ENCODE assay signal across 10 cellular contexts in the genomic region with DNA sequence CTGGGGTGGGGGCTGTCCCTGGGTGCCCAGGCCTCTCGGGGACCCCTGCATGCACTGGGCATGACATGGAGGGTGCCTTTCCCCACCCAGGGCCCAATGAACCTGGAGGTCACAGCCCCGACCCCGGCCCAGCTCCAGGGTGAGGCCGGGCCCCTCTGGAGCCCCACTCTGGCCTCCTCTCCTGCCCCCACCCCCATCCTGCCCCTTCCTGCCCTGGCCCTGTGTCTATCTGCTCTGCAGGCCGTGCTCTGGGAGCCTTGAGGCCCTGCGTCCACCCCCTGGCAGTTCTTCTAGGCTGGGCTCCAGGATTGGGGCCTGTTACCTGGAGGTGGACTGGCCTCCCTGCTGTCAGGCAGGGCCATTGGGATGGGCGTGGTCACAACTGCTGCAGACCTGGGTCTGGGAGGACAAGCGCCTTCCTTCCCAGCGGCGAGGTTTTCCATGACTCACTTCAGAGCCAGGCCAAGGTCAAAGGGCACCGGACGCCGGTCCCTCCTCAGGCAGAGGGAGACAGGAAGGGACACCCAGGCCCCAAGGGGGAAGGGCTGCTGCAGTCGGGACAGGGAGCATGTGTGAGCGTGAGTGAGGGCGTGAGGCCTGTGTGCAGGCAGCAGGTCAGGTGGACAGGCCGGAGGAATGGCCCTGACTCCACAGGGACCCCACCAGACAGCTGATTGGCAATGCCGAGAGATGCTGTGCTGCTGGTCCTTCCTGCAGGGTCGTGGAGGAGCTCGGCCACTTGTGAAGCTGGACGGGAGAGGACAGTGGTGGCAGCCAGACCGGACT. TPM values are rescaled to one million over a fixed set of nuclear protein-coding genes. Genes with fewer than 3 reads are reported as not detected.
A peak's percentile ranks its signal among the peaks of the same experiment; 100 is the strongest.
DNase-seq lines count a peak whose midpoint lies in the region; ATAC-seq and TF ChIP-seq lines count a peak whose summit lies in the region.
"Had no signal": no experiment of that assay in that cellular context is flagged by ENCODE, and none has a peak within 500 bp of the region (broad histone marks: within the 10 kb centered on the region; RNA-seq: fewer than 3 reads in every experiment).

No MANE protein-coding gene starts in this region.

- no peak overlapping the region for H3K4me3 Mint-ChIP-seq in WTC11
- no peak overlapping the region for H3K4me3 Mint-ChIP-seq in stimulated activated effector memory CD8-positive, alpha-beta T cell treated with anti-CD3 and anti-CD28 coated beads, Interleukin-12 subunit alpha, Interleukin-12 subunit beta, amount 100 ng/mL, for 72 hours
- H3K4me3 Mint-ChIP-seq: immature natural killer cell had no signal

- peaks cover 4% of the 10 kb centered on the region; the same call in 1 of the 2 replicates for H3K27me3 Mint-ChIP-seq in WTC11 (ENCODE audit: low read depth)

- CTCF ChIA-PET in WTC11 (lab: Charles Lee): no interaction called here

- peak; percentile 95 for DNase-seq in EL
- no peak for DNase-seq in WTC11 (ENCODE audit: low spot score)
- peak; percentile 90 for DNase-seq in left cardiac atrium
- DNase-seq in posterior vena cava (ENCODE audit: low spot score): peak; percentile 90
- no peak for DNase-seq in NCI-H1436 (lab: John Stamatoyannopoulos, UW)
- DNase-seq in stimulated activated effector memory CD8-positive, alpha-beta T cell treated with anti-CD3 and anti-CD28 coated beads, Interleukin-12 subunit alpha, Interleukin-12 subunit beta, amount 100 ng/mL, for 72 hours (ENCODE audit: low spot score in 2 of 2): no peak
- no peak for DNase-seq in kidney glomerular epithelial cell (lab: John Stamatoyannopoulos, UW)
- DNase-seq in DMS153 (lab: John Stamatoyannopoulos, UW): no peak
- DNase-seq: DMS79 treated with DMSO at 0.1 percent for 48 hours, immature natural killer cell had no signal

- H3K27ac Mint-ChIP-seq in WTC11: no peak overlapping the region
- H3K27ac Mint-ChIP-seq in stimulated activated effector memory CD8-positive, alpha-beta T cell treated with anti-CD3 and anti-CD28 coated beads, Interleukin-12 subunit alpha, Interleukin-12 subunit beta, amount 100 ng/mL, for 72 hours: no peak overlapping the region

- no peaks in the 10 kb centered on the region for H3K9me3 Mint-ChIP-seq in WTC11
- H3K9me3 Mint-ChIP-seq in stimulated activated effector memory CD8-positive, alpha-beta T cell treated with anti-CD3 and anti-CD28 coated beads, Interleukin-12 subunit alpha, Interleukin-12 subunit beta, amount 100 ng/mL, for 72 hours: no peaks in the 10 kb centered on the region
- H3K9me3 Mint-ChIP-seq: immature natural killer cell had no signal

- ATAC-seq in WTC11 (no peak), left cardiac atrium (peak; percentile 50 to 71)
- ATAC-seq in stimulated activated effector memory CD8-positive, alpha-beta T cell treated with anti-CD3 and anti-CD28 coated beads, Interleukin-12 subunit alpha, Interleukin-12 subunit beta, amount 100 ng/mL, for 72 hours: no peak

- intact Hi-C loops in left cardiac atrium (cut with DNase I): loop anchor here in 1 of 2 donors (5.0 kb wide), 1 partner anchor 39 kb away; no protein-coding TSS in a partner anchor
- intact Hi-C loops in posterior vena cava (cut with DNase I): no loop called here

- H3K36me3 Mint-ChIP-seq in WTC11: no peaks in the 10 kb centered on the region
- no peaks in the 10 kb centered on the region for H3K36me3 Mint-ChIP-seq in stimulated activated effector memory CD8-positive, alpha-beta T cell treated with anti-CD3 and anti-CD28 coated beads, Interleukin-12 subunit alpha, Interleukin-12 subunit beta, amount 100 ng/mL, for 72 hours
- H3K36me3 Mint-ChIP-seq: immature natural killer cell had no signal

- POLR2A ChIA-PET in WTC11 (lab: Charles Lee): no interaction called here

- peaks cover 11% of the 10 kb centered on the region for H3K4me1 Mint-ChIP-seq in WTC11
- peaks cover 9% of the 10 kb centered on the region for H3K4me1 Mint-ChIP-seq in stimulated activated effector memory CD8-positive, alpha-beta T cell treated with anti-CD3 and anti-CD28 coated beads, Interleukin-12 subunit alpha, Interleukin-12 subunit beta, amount 100 ng/mL, for 72 hours
- H3K4me1 Mint-ChIP-seq: immature natural killer cell had no signal

- no peak for TF ChIP-seq CTCF in WTC11 (IDR thresholded peaks at IDR 0.05)

TF ChIP-seq in WTC11, 78 proteins besides CTCF, POLR2A, EP300 and RAD21:
- TF ChIP-seq ZNF121 (CRISPR knock-in tag; IDR thresholded peaks at IDR 0.05): no peak
- no peak for TF ChIP-seq ZNF532 (CRISPR knock-in tag; IDR thresholded peaks at IDR 0.05; ENCODE audit: borderline replicate concordance)
- TF ChIP-seq ZNF671 (CRISPR knock-in tag; IDR thresholded peaks at IDR 0.05): no peak
- TF ChIP-seq PREB (CRISPR knock-in tag; IDR thresholded peaks at IDR 0.05; ENCODE audit: borderline replicate concordance): no peak
- TF ChIP-seq, protein P1, sequence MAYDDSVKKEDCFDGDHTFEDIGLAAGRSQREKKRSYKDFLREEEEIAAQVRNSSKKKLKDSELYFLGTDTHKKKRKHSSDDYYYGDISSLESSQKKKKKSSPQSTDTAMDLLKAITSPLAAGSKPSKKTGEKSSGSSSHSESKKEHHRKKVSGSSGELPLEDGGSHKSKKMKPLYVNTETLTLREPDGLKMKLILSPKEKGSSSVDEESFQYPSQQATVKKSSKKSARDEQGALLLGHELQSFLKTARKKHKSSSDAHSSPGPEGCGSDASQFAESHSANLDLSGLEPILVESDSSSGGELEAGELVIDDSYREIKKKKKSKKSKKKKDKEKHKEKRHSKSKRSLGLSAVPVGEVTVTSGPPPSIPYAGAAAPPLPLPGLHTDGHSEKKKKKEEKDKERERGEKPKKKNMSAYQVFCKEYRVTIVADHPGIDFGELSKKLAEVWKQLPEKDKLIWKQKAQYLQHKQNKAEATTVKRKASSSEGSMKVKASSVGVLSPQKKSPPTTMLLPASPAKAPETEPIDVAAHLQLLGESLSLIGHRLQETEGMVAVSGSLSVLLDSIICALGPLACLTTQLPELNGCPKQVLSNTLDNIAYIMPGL (CRISPR knock-in tag; IDR thresholded peaks at IDR 0.05): no peak
- TF ChIP-seq GABPB1 (CRISPR knock-in tag; IDR thresholded peaks at IDR 0.05): 0 out of 2 replicates have a peak, but pooled peaks have one; percentile 52

RNA-seq across cellular contexts. Expression of gene POFUT2, which starts 31.1 kb away (rescaled TPM):
- total RNA-seq in WTC11 (2021) (37.1 to 41.4 TPM (median 39.7 TPM) in 3 replicates), left cardiac atrium (10 to 100 TPM; 18.1 to 20.3 TPM), posterior vena cava (10 to 100 TPM; 27.1 to 27.4 TPM)

Comparison
In these comparisons a context has a peak if more than half of its experiments do, and no peak if none do; other contexts are left out.
1. DNase-seq: peak in EL (single experiment), left cardiac atrium (single experiment) and posterior vena cava (single experiment); none in WTC11 (single experiment), NCI-H1436 (single experiment), stimulated activated effector memory CD8-positive, alpha-beta T cell treated with anti-CD3 and anti-CD28 coated beads, Interleukin-12 subunit alpha, Interleukin-12 subunit beta, amount 100 ng/mL, for 72 hours (0 of 2), kidney glomerular epithelial cell (single experiment) and DMS153 (single experiment).
2. ATAC-seq: peak in left cardiac atrium (2 of 2); none in WTC11 (single experiment) and stimulated activated effector memory CD8-positive, alpha-beta T cell treated with anti-CD3 and anti-CD28 coated beads, Interleukin-12 subunit alpha, Interleukin-12 subunit beta, amount 100 ng/mL, for 72 hours (single experiment).